Comparison of ENCODE assay signal across 26 cellular contexts in the genomic region with DNA sequence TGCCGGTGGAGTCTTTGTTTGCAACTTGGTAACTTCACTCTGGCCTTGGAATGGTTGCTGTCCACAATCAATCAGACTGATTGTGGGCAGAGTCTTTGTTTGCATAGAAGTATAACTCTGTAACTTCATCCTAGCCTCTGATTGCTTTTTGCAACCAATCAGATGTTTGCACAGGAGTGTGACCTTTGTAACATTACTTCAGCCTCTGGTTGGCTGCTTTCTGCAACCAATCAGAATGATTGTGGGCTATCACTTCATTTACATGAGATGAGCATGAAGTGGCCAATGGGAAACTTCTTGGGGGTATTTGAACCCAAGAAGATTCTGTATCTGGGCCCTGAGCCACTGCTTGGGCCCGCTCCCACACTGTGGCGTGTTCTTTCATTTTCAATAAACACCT.
"Had no signal": no experiment of that assay in that cellular context is flagged by ENCODE, and none has a peak within 500 bp of the region (broad histone marks: within the 10 kb centered on the region; RNA-seq: fewer than 3 reads in every experiment).

No MANE protein-coding gene starts in this region.

- H3K4me1 Mint-ChIP-seq: central memory CD8-positive, alpha-beta T cell had no signal

- H3K4me3 Mint-ChIP-seq: activated CD4-positive, alpha-beta memory T cell treated with anti-CD3 and anti-CD28 coated beads for 36 hours; activated CD4-positive, alpha-beta T cell treated with anti-CD3 and anti-CD28 coated beads, Interleukin-2, amount 10 ng/mL, durations not matched to agents 7 days and 5 days; activated naive CD8-positive, alpha-beta T cell; activated T-cell treated with anti-CD3 and anti-CD28 coated beads, Interleukin-2, amount 50 U/mL, for 4 hours; brain; central memory CD8-positive, alpha-beta T cell had no signal

- H3K9ac ChIP-seq: KMS-11 had no signal

- H3K4me3 ChIP-seq: MG63 had no signal

- ATAC-seq: activated T-cell treated with anti-CD3 and anti-CD28 coated beads, Interleukin-2, amount 50 U/mL, for 4 hours; PC-3 had no signal

- H3K27me3 Mint-ChIP-seq: activated CD4-positive, alpha-beta memory T cell treated with anti-CD3 and anti-CD28 coated beads for 36 hours; activated CD4-positive, alpha-beta T cell treated with anti-CD3 and anti-CD28 coated beads, Interleukin-2, amount 10 ng/mL, durations not matched to agents 7 days and 5 days; activated naive CD8-positive, alpha-beta T cell had no signal

- H3K9me3 ChIP-seq: MG63 had no signal

- H3K36me3 ChIP-seq: MG63 had no signal

- H3K36me3 Mint-ChIP-seq: activated CD4-positive, alpha-beta memory T cell treated with anti-CD3 and anti-CD28 coated beads for 36 hours; activated naive CD8-positive, alpha-beta T cell; brain had no signal

- H3K27me3 ChIP-seq: MG63 had no signal

- H3K4me2 ChIP-seq: KMS-11 had no signal

- H3K27ac Mint-ChIP-seq: activated CD4-positive, alpha-beta memory T cell treated with anti-CD3 and anti-CD28 coated beads for 36 hours; activated CD4-positive, alpha-beta T cell treated with anti-CD3 and anti-CD28 coated beads, Interleukin-2, amount 10 ng/mL, durations not matched to agents 7 days and 5 days; activated naive CD8-positive, alpha-beta T cell; brain had no signal

- H3K9me3 Mint-ChIP-seq: activated T-cell treated with anti-CD3 and anti-CD28 coated beads, Interleukin-2, amount 50 U/mL, for 4 hours; central memory CD8-positive, alpha-beta T cell had no signal

- H3K27ac ChIP-seq: KMS-11 had no signal

- FAIRE-seq: astrocyte, RCC 7860 had no signal

- DNase-seq: activated CD4-positive, alpha-beta memory T cell treated with anti-CD3 and anti-CD28 coated beads for 36 hours; activated CD4-positive, alpha-beta T cell treated with anti-CD3 and anti-CD28 coated beads, Interleukin-2, amount 10 ng/mL, durations not matched to agents 7 days and 5 days; activated CD4-positive, CD25-positive, alpha-beta regulatory T cell; activated CD8-positive, alpha-beta memory T cell treated with anti-CD3 and anti-CD28 coated beads for 24 hours; activated effector memory CD4-positive, alpha-beta T cell treated with anti-CD3 and anti-CD28 coated beads, Interleukin-2, amount 50 U/mL, for 16 hours; activated naive CD4-positive, alpha-beta T cell treated with Interleukin-2 at 50 U/mL for 16 hours; activated T-cell treated with anti-CD3 and anti-CD28 coated beads, Interleukin-2, amount 50 U/mL, for 4 hours; amygdala; MG63; MV-4-11; NCI-H1105; NCI-H1436 treated with DMSO at 0.1 percent for 48 hours; NCI-H187; NCI-H2081; NCI-H446; NCI-H524; PC-3; SHP77 treated with DMSO at 0.1 percent for 48 hours; T-helper 2 cell; T1000 had no signal
